In genomic region chr1:186887198-186887597, GRCh38 we compare ENCODE assay signal across 22 cellular contexts. TPM values are rescaled to one million over a fixed set of nuclear protein-coding genes. Genes with fewer than 3 reads are reported as not detected.
DNase-seq lines count a peak whose midpoint lies in the region; ATAC-seq and TF ChIP-seq lines count a peak whose summit lies in the region.
"Had no signal": no experiment of that assay in that cellular context is flagged by ENCODE, and none has a peak within 500 bp of the region (broad histone marks: within the 10 kb centered on the region; RNA-seq: fewer than 3 reads in every experiment).

No MANE protein-coding gene starts in this region.

- DNase-seq in A172 (ENCODE audit: low spot score) (peak; percentile 34), PC-3 (no peak), epithelial cell of prostate (ENCODE audit: low read depth, low spot score) (peak; percentile 52), mesenchymal stem cell (peak; percentile 23), NCI-H510A treated with DMSO at 0.1 percent for 48 hours (lab: John Stamatoyannopoulos, UW) (no peak), T1000 (lab: John Stamatoyannopoulos, UW) (no peak), PC-9 (no peak), upper lobe of left lung (no peak)
- DNase-seq: Calu3; CD8-positive, alpha-beta memory T cell; GOT3; IMR-90; MV-4-11; NCI-H1694; NCI-H2081; NCI-H2171; NCI-H526; SHP77 had no signal

- no peak overlapping the region for H3K23ac ChIP-seq in mesenchymal stem cell (ENCODE audit: low read length in 2 of 2)

- H3K4me3 ChIP-seq in PC-3 (ENCODE audit: low read length) (no peak overlapping the region), mesenchymal stem cell (ENCODE audit: insufficient read depth in 1 of 2, low read depth in 1 of 2, low read length in 2 of 2) (no peak overlapping the region), PC-9 (no peak overlapping the region), upper lobe of left lung (no peak overlapping the region)

- BruUV-seq in PC-3 (replicated peaks; lab: Mats Ljungman, UMichigan) (no TSS peak), PC-9 (replicated peaks; lab: Mats Ljungman, UMichigan) (no TSS peak)

- intact Hi-C loops in PC-3 (cut with micrococcal nuclease), result no loop called here
- intact Hi-C loops in PC-9 (cut with micrococcal nuclease; ENCODE audit: unreplicated experiment), result no loop called here

- TF ChIP-seq CTCF in PC-3 (conservative IDR thresholded peaks at IDR 0.05; ENCODE audit: low read depth, low read length), result no peak
- no peak for TF ChIP-seq CTCF in PC-9 (conservative IDR thresholded peaks at IDR 0.05)
- no peak for TF ChIP-seq CTCF in upper lobe of left lung (IDR thresholded peaks at IDR 0.05)

- CTCF ChIA-PET in PC-3 (lab: Charles Lee), result no interaction called here
- CTCF ChIA-PET in PC-9 (lab: Charles Lee), result no interaction called here

- no peak overlapping the region for H2BK15ac ChIP-seq in mesenchymal stem cell (ENCODE audit: low read depth, poor library complexity, severe bottlenecking)

- H3K9me2 ChIP-seq in PC-3 (replicated peaks; ENCODE audit: low read length), result no peaks in the 10 kb centered on the region
- H3K9me2 ChIP-seq in PC-9 (ENCODE audit: insufficient read depth), result no peaks in the 10 kb centered on the region

- no peak overlapping the region for H2BK5ac ChIP-seq in mesenchymal stem cell (ENCODE audit: low read depth, low read length, poor library complexity, severe bottlenecking)

- H3K18ac ChIP-seq in mesenchymal stem cell (ENCODE audit: low read depth in 1 of 2, low read length in 2 of 2), result no peak overlapping the region

- 44% methylated on average over 1 of the region's 2 CpGs for WGBS in mesenchymal stem cell
- 74 to 83% methylated on average over 2 of the region's 2 CpGs for WGBS in upper lobe of left lung, 2 donors

- no peak overlapping the region for H2BK12ac ChIP-seq in mesenchymal stem cell (ENCODE audit: low read length in 2 of 2)

- no peak overlapping the region for H2AK5ac ChIP-seq in mesenchymal stem cell (ENCODE audit: low read length, severe bottlenecking)

- no peak overlapping the region for H4K8ac ChIP-seq in mesenchymal stem cell (ENCODE audit: low read length)

- peak overlapping the region; percentile 84 for H3K27ac ChIP-seq in PC-3 (ENCODE audit: low read length)
- H3K27ac ChIP-seq in epithelial cell of prostate, result peak overlapping the region; percentile 34
- no peak overlapping the region for H3K27ac ChIP-seq in mesenchymal stem cell (ENCODE audit: low read length, poor library complexity, severe bottlenecking)
- no peak overlapping the region for H3K27ac ChIP-seq in PC-9
- no peak overlapping the region for H3K27ac ChIP-seq in upper lobe of left lung
- H3K27ac ChIP-seq: C4-2B, KMS-11 had no signal

- H3K4me2 ChIP-seq in PC-3 (ENCODE audit: low read length), result 0 out of 2 replicates have a peak overlapping the region, but pooled peaks have one; percentile 1
- H3K4me2 ChIP-seq in mesenchymal stem cell (ENCODE audit: low read length, poor library complexity, severe bottlenecking), result no peak overlapping the region
- H3K4me2 ChIP-seq in PC-9, result no peak overlapping the region
- H3K4me2 ChIP-seq: KMS-11 had no signal

- H3K79me1 ChIP-seq in mesenchymal stem cell (replicated peaks; ENCODE audit: low read length, poor library complexity, severe bottlenecking), result no peaks in the 10 kb centered on the region

- no peak for ATAC-seq in PC-3
- ATAC-seq in upper lobe of left lung (ENCODE audit: low FRiP score in 2 of 2), result no peak
- ATAC-seq: HCT116 had no signal

- POLR2A ChIA-PET in PC-3 (lab: Charles Lee; ENCODE audit: unreplicated experiment), result no interaction called here
- POLR2A ChIA-PET in PC-9 (lab: Charles Lee; ENCODE audit: unreplicated experiment), result no interaction called here

- H3K4me1 ChIP-seq in PC-3 (ENCODE audit: insufficient read depth, low read length) (peaks cover 23% of the 10 kb centered on the region), mesenchymal stem cell (ENCODE audit: control insufficient read depth, insufficient read depth, low read depth, low read length) (no peaks in the 10 kb centered on the region), PC-9 (replicated peaks; ENCODE audit: insufficient read depth) (no peaks in the 10 kb centered on the region), upper lobe of left lung (no peaks in the 10 kb centered on the region)

- H3F3A ChIP-seq in PC-3 (ENCODE audit: low read length, unreplicated experiment) (no peaks in the 10 kb centered on the region), PC-9 (ENCODE audit: insufficient read depth, low read depth) (no peaks in the 10 kb centered on the region)

- TF ChIP-seq EP300 in upper lobe of left lung (IDR thresholded peaks at IDR 0.05), result no peak

- no peaks in the 10 kb centered on the region for H3K9me3 ChIP-seq in PC-3 (ENCODE audit: low read length)
- H3K9me3 ChIP-seq in mesenchymal stem cell (ENCODE audit: control insufficient read depth, low read length), result peaks cover 14% of the 10 kb centered on the region
- no peaks in the 10 kb centered on the region for H3K9me3 ChIP-seq in PC-9 (ENCODE audit: insufficient read depth, low read depth)
- peaks cover 0 to 5% (median 0%) of the 10 kb centered on the region in 4 donors for H3K9me3 ChIP-seq in upper lobe of left lung

- H3K27me3 ChIP-seq in PC-3 (ENCODE audit: low read length) (no peaks in the 10 kb centered on the region), mesenchymal stem cell (ENCODE audit: control insufficient read depth in 1 of 2, insufficient read depth in 1 of 2, low read length in 2 of 2) (no peaks in the 10 kb centered on the region), PC-9 (ENCODE audit: insufficient read depth, low read depth) (no peaks in the 10 kb centered on the region), upper lobe of left lung (no peaks in the 10 kb centered on the region)

- H3K9ac ChIP-seq in PC-3 (ENCODE audit: low read length) (no peak overlapping the region), mesenchymal stem cell (ENCODE audit: low read length) (no peak overlapping the region)
- H3K9ac ChIP-seq: KMS-11 had no signal

- H3K36me3 ChIP-seq in PC-3 (ENCODE audit: low read depth, low read length), result no peaks in the 10 kb centered on the region
- H3K36me3 ChIP-seq in mesenchymal stem cell (ENCODE audit: control insufficient read depth in 1 of 2, insufficient read depth in 2 of 2, low read depth in 1 of 2, low read length in 2 of 2), result no peaks in the 10 kb centered on the region
- no peaks in the 10 kb centered on the region for H3K36me3 ChIP-seq in PC-9 (ENCODE audit: low read depth)
- H3K36me3 ChIP-seq in upper lobe of left lung, result no peaks in the 10 kb centered on the region

- H3K79me2 ChIP-seq in PC-3 (ENCODE audit: low read length) (no peaks in the 10 kb centered on the region), PC-9 (ENCODE audit: low read depth) (no peaks in the 10 kb centered on the region)

- H4K91ac ChIP-seq in mesenchymal stem cell (ENCODE audit: low read length), result no peak overlapping the region

- no peak overlapping the region for H2BK120ac ChIP-seq in mesenchymal stem cell (ENCODE audit: low read depth, low read length)

- H2AFZ ChIP-seq in PC-3 (ENCODE audit: low read length) (no peak overlapping the region), mesenchymal stem cell (ENCODE audit: low read depth, low read length) (no peak overlapping the region), PC-9 (no peak overlapping the region)

- no peak for TF ChIP-seq POLR2A in upper lobe of left lung (IDR thresholded peaks at IDR 0.05)

- H3K4ac ChIP-seq in mesenchymal stem cell (ENCODE audit: low read depth in 1 of 2, low read length in 2 of 2), result no peak overlapping the region

- H4K20me1 ChIP-seq in PC-3 (ENCODE audit: low read length), result no peaks in the 10 kb centered on the region
- H4K20me1 ChIP-seq in PC-9 (ENCODE audit: insufficient read depth), result no peaks in the 10 kb centered on the region

- no peak overlapping the region for H3K14ac ChIP-seq in mesenchymal stem cell (ENCODE audit: low read length in 2 of 2)

RNA-seq across cellular contexts. Expression of gene PLA2G4A, which starts 58.4 kb away (rescaled TPM):
- total RNA-seq in A172 (2014; rRNA removed; shearing (Covaris generic)), result 0.07 and 0.36 TPM in 2 replicates
- 1.3 and 2.3 TPM in 2 replicates for total RNA-seq in PC-3 (2014; rRNA removed)
- polyA plus RNA-seq in mesenchymal stem cell (2013, experiment 1 of 2), result 7.0 TPM
- polyA plus RNA-seq in mesenchymal stem cell (2013, experiment 2 of 2), result 7.8 TPM
- total RNA-seq in PC-9 (2021), result 2.0 and 3.3 TPM in 2 replicates
- total RNA-seq in upper lobe of left lung, result 10 to 100 TPM in 2 of 6 donors, 1 to 10 TPM in 4; 2.1 to 11.8 (median 7.5) TPM
- total RNA-seq: OCI-LY7 had no signal
- polyA plus RNA-seq: CD8-positive, alpha-beta memory T cell had no signal

Comparison
In these comparisons a context has a peak if more than half of its experiments do, and no peak if none do; other contexts are left out.
1. DNase-seq: peak in A172 (single experiment), epithelial cell of prostate (single experiment) and mesenchymal stem cell (single experiment); none in PC-3 (single experiment), NCI-H510A treated with DMSO at 0.1 percent for 48 hours (single experiment), T1000 (single experiment), PC-9 (0 of 2) and upper lobe of left lung (0 of 2).
2. H3K27ac ChIP-seq: peak in PC-3 (single experiment) and epithelial cell of prostate (single experiment); none in mesenchymal stem cell (single experiment), PC-9 (single experiment) and upper lobe of left lung (0 of 4).